ENCODE assay signal across 32 cellular contexts in genomic region chr4:38202223-38202622, GRCh38.
"Had no signal": no experiment of that assay in that cellular context is flagged by ENCODE, and none has a peak within 500 bp of the region (broad histone marks: within the 10 kb centered on the region; RNA-seq: fewer than 3 reads in every experiment).

No MANE protein-coding gene starts in this region.

- H3K27me3 ChIP-seq: dorsolateral prefrontal cortex, neutrophil, ovary, sigmoid colon, stomach, thyroid gland, upper lobe of right lung had no signal

- H3K36me3 ChIP-seq: left ventricle myocardium inferior, neutrophil, ovary, sigmoid colon, stomach, thyroid gland, upper lobe of right lung had no signal

- H3K4me3 ChIP-seq: dorsolateral prefrontal cortex, left ventricle myocardium inferior, lung, ovary, sigmoid colon, smooth muscle cell, stomach, thyroid gland, upper lobe of right lung had no signal

- H3K27ac ChIP-seq: foreskin keratinocyte, left ventricle myocardium inferior, neutrophil, ovary, sigmoid colon, stomach, thyroid gland, upper lobe of right lung had no signal

- H3K9me3 ChIP-seq: neutrophil, ovary, sigmoid colon, stomach, thyroid gland, upper lobe of right lung had no signal

- H3K4me1 Mint-ChIP-seq: central memory CD8-positive, alpha-beta T cell; naive B cell; nephron progenitor cell; stimulated activated memory B cell treated with anti-CD40 and anti-IgM and Interleukin-4, amounts not matched to agents 10 μg/mL and 1 μg/mL and 100 μg/mL, for 72 hours had no signal

- ATAC-seq: activated CD8-positive, alpha-beta T cell treated with anti-CD3 and anti-CD28 coated beads for 36 hours; foreskin keratinocyte; stimulated activated memory B cell treated with anti-CD40 and anti-IgM and Interleukin-4, amounts not matched to agents 10 μg/mL and 1 μg/mL and 100 μg/mL, for 72 hours; upper lobe of right lung had no signal

- DNase-seq: activated CD4-positive, alpha-beta T cell treated with anti-CD3 and anti-CD28 coated beads, Interleukin-2, amount 50 U/mL, for 1 hour; activated CD4-positive, CD25-positive, alpha-beta regulatory T cell treated with anti-CD3 and anti-CD28 coated beads, Interleukin-2, amount 50 U/mL, for 72 hours; activated CD8-positive, alpha-beta T cell treated with anti-CD3 and anti-CD28 coated beads for 36 hours; activated T-cell treated with anti-CD3 and anti-CD28 coated beads, Interleukin-2, amount 50 U/mL, for 48 hours; anterior cingulate cortex; dorsolateral prefrontal cortex; effector memory CD4-positive, alpha-beta T cell; erythroblast; foreskin keratinocyte; left ventricle myocardium inferior; mesendoderm; naive B cell; nephron progenitor cell; ovary; sigmoid colon; stimulated activated CD4-positive, alpha-beta T cell treated with anti-CD3 and anti-CD28 coated beads, Interleukin-1b, Interleukin-23, amount 100 ng/mL, for 48 hours; stimulated activated CD4-positive, alpha-beta T cell treated with anti-CD3 and anti-CD28 coated beads, Interleukin-4, amount 100 ng/mL, for 4 hours; stimulated activated CD8-positive, alpha-beta memory T cell treated with anti-CD3 and anti-CD28 coated beads, Interleukin-4, amount 100 ng/mL, for 48 hours; stomach; SW 1271; T-helper 9 cell; thyroid gland; upper lobe of right lung had no signal

- H3K4me3 Mint-ChIP-seq: activated CD8-positive, alpha-beta T cell treated with anti-CD3 and anti-CD28 coated beads for 36 hours; activated naive CD4-positive, alpha-beta T cell treated with anti-CD3 and anti-CD28 coated beads, Interleukin-2, amount 50 U/mL, for 24 hours; central memory CD8-positive, alpha-beta T cell; naive B cell; nephron progenitor cell; stimulated activated memory B cell treated with anti-CD40 and anti-IgM and Interleukin-4, amounts not matched to agents 10 μg/mL and 1 μg/mL and 100 μg/mL, for 72 hours; T-helper 1 cell treated with Interleukin-12 subunit alpha and Interleukin-12 subunit beta and Interleukin-4 antibody, amounts not matched to agents 30 μg/mL and 1 μg/mL, for 36 hours had no signal

- H3K27me3 Mint-ChIP-seq: activated CD8-positive, alpha-beta T cell treated with anti-CD3 and anti-CD28 coated beads for 36 hours; activated naive CD4-positive, alpha-beta T cell treated with anti-CD3 and anti-CD28 coated beads, Interleukin-2, amount 50 U/mL, for 24 hours; central memory CD8-positive, alpha-beta T cell; progenitor cell of endocrine pancreas; stimulated activated memory B cell treated with anti-CD40 and anti-IgM and Interleukin-4, amounts not matched to agents 10 μg/mL and 1 μg/mL and 100 μg/mL, for 72 hours had no signal

- H3K4me1 ChIP-seq: foreskin keratinocyte, left ventricle myocardium inferior, sigmoid colon, upper lobe of right lung had no signal

- H3K36me3 Mint-ChIP-seq: activated naive CD4-positive, alpha-beta T cell treated with anti-CD3 and anti-CD28 coated beads, Interleukin-2, amount 50 U/mL, for 24 hours; naive B cell; stimulated activated memory B cell treated with anti-CD40 and anti-IgM and Interleukin-4, amounts not matched to agents 10 μg/mL and 1 μg/mL and 100 μg/mL, for 72 hours had no signal

- H3K27ac Mint-ChIP-seq: activated CD8-positive, alpha-beta T cell treated with anti-CD3 and anti-CD28 coated beads for 36 hours; activated naive CD4-positive, alpha-beta T cell treated with anti-CD3 and anti-CD28 coated beads, Interleukin-2, amount 50 U/mL, for 24 hours; activated T-helper 2 cell treated with anti-CD3 and anti-CD28 coated beads, Interferon-gamma antibody, Interleukin-2, Interleukin-4, amounts not matched to agents 10 μg/mL and 5 μg/mL and 100 μg/mL, durations not matched to agents 14 hours and 24 hours and 36 hours; naive B cell; nephron progenitor cell; progenitor cell of endocrine pancreas; stimulated activated memory B cell treated with anti-CD40 and anti-IgM and Interleukin-4, amounts not matched to agents 10 μg/mL and 1 μg/mL and 100 μg/mL, for 72 hours; T-helper 1 cell treated with Interleukin-12 subunit alpha and Interleukin-12 subunit beta and Interleukin-4 antibody, amounts not matched to agents 30 μg/mL and 1 μg/mL, for 36 hours had no signal

- H3K9me3 Mint-ChIP-seq: activated naive CD4-positive, alpha-beta T cell treated with anti-CD3 and anti-CD28 coated beads, Interleukin-2, amount 50 U/mL, for 24 hours; activated T-helper 2 cell treated with anti-CD3 and anti-CD28 coated beads, Interferon-gamma antibody, Interleukin-2, Interleukin-4, amounts not matched to agents 10 μg/mL and 5 μg/mL and 100 μg/mL, durations not matched to agents 14 hours and 24 hours and 36 hours; central memory CD8-positive, alpha-beta T cell; naive B cell; T-helper 1 cell treated with Interleukin-12 subunit alpha and Interleukin-12 subunit beta and Interleukin-4 antibody, amounts not matched to agents 30 μg/mL and 1 μg/mL, for 36 hours had no signal
